Comparison of ENCODE assay signal across 12 cellular contexts in genomic region chr20:35263609-35264223, GRCh38. TPM values are rescaled to one million over a fixed set of nuclear protein-coding genes. Genes with fewer than 3 reads are reported as not detected.
A peak's percentile ranks its signal among the peaks of the same experiment; 100 is the strongest.
DNase-seq lines count a peak whose midpoint lies in the region; TF ChIP-seq lines count a peak whose summit lies in the region.
"Had no signal": no experiment of that assay in that cellular context is flagged by ENCODE, and none has a peak within 500 bp of the region (broad histone marks: within the 10 kb centered on the region; RNA-seq: fewer than 3 reads in every experiment).

No MANE protein-coding gene starts in this region.

- H3K18ac ChIP-seq in trophoblast cell (ENCODE audit: low read length): peak overlapping the region; percentile 69

- peaks cover 18% of the 10 kb centered on the region for H3K79me2 ChIP-seq in trophoblast cell (ENCODE audit: control insufficient read depth, insufficient read depth, low read length, poor library complexity)

- H2BK5ac ChIP-seq in trophoblast cell (ENCODE audit: low read depth, low read length, poor library complexity): peak overlapping the region; percentile 95

- H3K9me3 Mint-ChIP-seq in activated T-helper 2 cell treated with anti-CD3 and anti-CD28 coated beads, Interferon-gamma antibody, Interleukin-2, Interleukin-4, amounts not matched to agents 10 μg/mL and 5 μg/mL and 100 μg/mL, durations not matched to agents 14 hours and 24 hours and 36 hours: no peaks in the 10 kb centered on the region
- H3K9me3 Mint-ChIP-seq: naive thymus-derived CD4-positive, alpha-beta T cell had no signal

- in situ Hi-C loops in G401 (cut with HindIII; ENCODE audit: low sequenced_read_pairs): no loop called here

- no peaks in the 10 kb centered on the region for H3K27me3 Mint-ChIP-seq in activated T-helper 2 cell treated with anti-CD3 and anti-CD28 coated beads, Interferon-gamma antibody, Interleukin-2, Interleukin-4, amounts not matched to agents 10 μg/mL and 5 μg/mL and 100 μg/mL, durations not matched to agents 14 hours and 24 hours and 36 hours (ENCODE audit: low read depth)
- H3K27me3 Mint-ChIP-seq: naive thymus-derived CD4-positive, alpha-beta T cell had no signal

- no peak for TF ChIP-seq CTCF in Peyer's patch (IDR thresholded peaks at IDR 0.05)

- no peak overlapping the region for H3K4me3 Mint-ChIP-seq in activated T-helper 2 cell treated with anti-CD3 and anti-CD28 coated beads, Interferon-gamma antibody, Interleukin-2, Interleukin-4, amounts not matched to agents 10 μg/mL and 5 μg/mL and 100 μg/mL, durations not matched to agents 14 hours and 24 hours and 36 hours (ENCODE audit: low read depth)
- H3K4me3 Mint-ChIP-seq: naive thymus-derived CD4-positive, alpha-beta T cell had no signal

- no peaks in the 10 kb centered on the region for H3K9me3 ChIP-seq in SJCRH30 (replicated peaks)
- H3K9me3 ChIP-seq in iPS-15b (ENCODE audit: control insufficient read depth, insufficient read depth, low read length): no peaks in the 10 kb centered on the region
- no peaks in the 10 kb centered on the region for H3K9me3 ChIP-seq in trophoblast cell (ENCODE audit: insufficient read depth, low read depth, low read length)
- no peaks in the 10 kb centered on the region for H3K9me3 ChIP-seq in Peyer's patch
- H3K9me3 ChIP-seq: BLaER1, esophagus squamous epithelium had no signal

- H3K4me2 ChIP-seq in trophoblast cell (ENCODE audit: low read length): peak overlapping the region; percentile 30
- H3K4me2 ChIP-seq: BLaER1 had no signal

- H3K27me3 ChIP-seq in SJCRH30 (no peaks in the 10 kb centered on the region), iPS-15b (ENCODE audit: control insufficient read depth, insufficient read depth, low read length) (no peaks in the 10 kb centered on the region), trophoblast cell (ENCODE audit: insufficient read depth, low read length) (no peaks in the 10 kb centered on the region), Peyer's patch (no peaks in the 10 kb centered on the region)
- H3K27me3 ChIP-seq: BLaER1, esophagus squamous epithelium had no signal

- H3K9ac ChIP-seq in iPS-15b (ENCODE audit: low read depth, low read length) (peak overlapping the region; percentile 51), trophoblast cell (ENCODE audit: low read length) (peak overlapping the region; percentile 59)
- H3K9ac ChIP-seq: BLaER1 had no signal

- peak overlapping the region; percentile 56 for H3K4ac ChIP-seq in trophoblast cell (ENCODE audit: low read depth, low read length)

- peaks cover 50% of the 10 kb centered on the region for H3K79me1 ChIP-seq in trophoblast cell (ENCODE audit: low read length)

- no peak overlapping the region for H3K27ac Mint-ChIP-seq in activated T-helper 2 cell treated with anti-CD3 and anti-CD28 coated beads, Interferon-gamma antibody, Interleukin-2, Interleukin-4, amounts not matched to agents 10 μg/mL and 5 μg/mL and 100 μg/mL, durations not matched to agents 14 hours and 24 hours and 36 hours

- H2AK5ac ChIP-seq in trophoblast cell (ENCODE audit: low read length): peak overlapping the region; percentile 42

- no peak for TF ChIP-seq POLR2A in Peyer's patch (IDR thresholded peaks at IDR 0.05)

- peak overlapping the region; percentile 26 for H4K12ac ChIP-seq in trophoblast cell (ENCODE audit: low read depth, low read length)

- WGBS in trophoblast cell (ENCODE audit: extremely low coverage, insufficient coverage, insufficient read length): no CpG with 5 or more reads among the region's 15 CpGs

- H2AFZ ChIP-seq in trophoblast cell (ENCODE audit: insufficient read depth, low read length, poor library complexity): peak overlapping the region; percentile 5

- H3K4me1 Mint-ChIP-seq in activated T-helper 2 cell treated with anti-CD3 and anti-CD28 coated beads, Interferon-gamma antibody, Interleukin-2, Interleukin-4, amounts not matched to agents 10 μg/mL and 5 μg/mL and 100 μg/mL, durations not matched to agents 14 hours and 24 hours and 36 hours (ENCODE audit: low read depth): no peaks in the 10 kb centered on the region

- peak overlapping the region; percentile 98 for H4K91ac ChIP-seq in trophoblast cell (ENCODE audit: low read depth, low read length)

- H3K36me3 Mint-ChIP-seq in activated T-helper 2 cell treated with anti-CD3 and anti-CD28 coated beads, Interferon-gamma antibody, Interleukin-2, Interleukin-4, amounts not matched to agents 10 μg/mL and 5 μg/mL and 100 μg/mL, durations not matched to agents 14 hours and 24 hours and 36 hours (ENCODE audit: low read depth): peaks cover 11% of the 10 kb centered on the region

- H2BK12ac ChIP-seq in trophoblast cell (ENCODE audit: low read length): peak overlapping the region; percentile 84

- H3K27ac ChIP-seq in SJCRH30: peak overlapping the region; percentile 53; the same call in 1 of the 2 replicates
- peak overlapping the region; percentile 99 for H3K27ac ChIP-seq in trophoblast cell (ENCODE audit: low read depth, low read length)
- peak overlapping the region in 2 of 4 donors; percentile 44 to 63 for H3K27ac ChIP-seq in Peyer's patch
- H3K27ac ChIP-seq: BLaER1, esophagus squamous epithelium had no signal

- peak overlapping the region; percentile 7 for H3K23ac ChIP-seq in trophoblast cell (ENCODE audit: low read length)

- H3K4me1 ChIP-seq in SJCRH30 (peaks cover 12% of the 10 kb centered on the region), iPS-15b (ENCODE audit: control insufficient read depth, insufficient read depth, low read length) (peaks cover 24% of the 10 kb centered on the region), trophoblast cell (ENCODE audit: control insufficient read depth in 1 of 2, insufficient read depth in 2 of 2, low read length in 2 of 2) (peaks cover 47 to 54% of the 10 kb centered on the region in 2 experiments), Peyer's patch (peaks cover 0 to 17% (median 0%) of the 10 kb centered on the region in 4 donors)
- H3K4me1 ChIP-seq: BLaER1 had no signal

- peak overlapping the region; percentile 59 for H3K14ac ChIP-seq in trophoblast cell (ENCODE audit: low read length)

- peak; percentile 93 for DNase-seq in G401 (ENCODE audit: low spot score)
- no peak for DNase-seq in SJCRH30
- no peak for DNase-seq in trophoblast cell
- DNase-seq in germinal center (ENCODE audit: low spot score): no peak
- DNase-seq in Peyer's patch: no peak
- no peak for DNase-seq in KG1 (lab: John Stamatoyannopoulos, UW)
- no peak for DNase-seq in activated T-helper 2 cell treated with anti-CD3 and anti-CD28 coated beads, Interferon-gamma antibody, Interleukin-2, Interleukin-4, amounts not matched to agents 10 μg/mL and 5 μg/mL and 100 μg/mL, durations not matched to agents 14 hours and 24 hours and 36 hours (ENCODE audit: low spot score)
- DNase-seq: activated CD4-positive, alpha-beta T cell treated with anti-CD3 and anti-CD28 coated beads for 4 hours; esophagus squamous epithelium; naive thymus-derived CD4-positive, alpha-beta T cell had no signal

- no peak overlapping the region for H3K4me3 ChIP-seq in SJCRH30
- peak overlapping the region; percentile 0 for H3K4me3 ChIP-seq in iPS-15b (ENCODE audit: low read depth, low read length)
- H3K4me3 ChIP-seq in trophoblast cell (ENCODE audit: low read depth, low read length): no peak overlapping the region
- H3K4me3 ChIP-seq in Peyer's patch: no peak overlapping the region
- H3K4me3 ChIP-seq: BLaER1, esophagus squamous epithelium had no signal

- H3K36me3 ChIP-seq in SJCRH30 (no peaks in the 10 kb centered on the region), iPS-15b (ENCODE audit: control insufficient read depth, insufficient read depth, low read length) (peaks cover 12% of the 10 kb centered on the region), trophoblast cell (ENCODE audit: control insufficient read depth in 1 of 2, insufficient read depth in 2 of 2, low read length in 2 of 2) (peaks cover 0 to 2% of the 10 kb centered on the region in 2 experiments), Peyer's patch (peaks cover 0 to 31% (median 0%) of the 10 kb centered on the region in 3 donors)

- peak overlapping the region; percentile 90 for H4K8ac ChIP-seq in trophoblast cell (ENCODE audit: low read depth, low read length)

- intact Hi-C loops in activated T-helper 2 cell treated with anti-CD3 and anti-CD28 coated beads, Interferon-gamma antibody, Interleukin-2, Interleukin-4, amounts not matched to agents 10 μg/mL and 5 μg/mL and 100 μg/mL, durations not matched to agents 14 hours and 24 hours and 36 hours (cut with micrococcal nuclease): no loop called here

- H2BK120ac ChIP-seq in trophoblast cell (ENCODE audit: insufficient read depth, low read length, poor library complexity): peak overlapping the region; percentile 92

RNA-seq across cellular contexts. Expression of gene MMP24OS, which starts 14.2 kb away (rescaled TPM):
- total RNA-seq in G401 (2014; rRNA removed; shearing (Covaris generic)): 8.6 and 10.7 TPM in 2 replicates
- total RNA-seq in SJCRH30 (2014; rRNA removed; shearing (Covaris generic)): 19.6 and 20.4 TPM in 2 replicates
- 76.2 and 79.4 TPM in 2 replicates for polyA plus RNA-seq in trophoblast cell (2013)
- total RNA-seq in Peyer's patch: 10 to 100 TPM; 23.1 to 86.1 (median 58.6) TPM
- 31.4 and 33.0 TPM in 2 replicates for total RNA-seq in activated T-helper 2 cell treated with anti-CD3 and anti-CD28 coated beads, Interferon-gamma antibody, Interleukin-2, Interleukin-4, amounts not matched to agents 10 μg/mL and 5 μg/mL and 100 μg/mL, durations not matched to agents 14 hours and 24 hours and 36 hours

RNA-seq across cellular contexts. Expression of gene EIF6, which starts 20.9 kb away (rescaled TPM):
- total RNA-seq in G401 (2014; rRNA removed; shearing (Covaris generic)): 147 and 164 TPM in 2 replicates
- 142 and 157 TPM in 2 replicates for total RNA-seq in SJCRH30 (2014; rRNA removed; shearing (Covaris generic))
- polyA plus RNA-seq in trophoblast cell (2013): 91.0 and 92.3 TPM in 2 replicates
- 100 to 1,000 TPM in 3 of 4 donors, 10 to 100 TPM in 1; 77.6 to 196 (median 157) TPM for total RNA-seq in Peyer's patch
- total RNA-seq in activated T-helper 2 cell treated with anti-CD3 and anti-CD28 coated beads, Interferon-gamma antibody, Interleukin-2, Interleukin-4, amounts not matched to agents 10 μg/mL and 5 μg/mL and 100 μg/mL, durations not matched to agents 14 hours and 24 hours and 36 hours: 179 and 183 TPM in 2 replicates

RNA-seq across cellular contexts. Expression of gene FAM83C, which starts 28.5 kb away (rescaled TPM):
- not detected in 2 replicates for total RNA-seq in G401 (2014; rRNA removed; shearing (Covaris generic))
- 0.10 TPM in 1 of 2 replicates, not detected in the other for total RNA-seq in SJCRH30 (2014; rRNA removed; shearing (Covaris generic))
- 0.01 TPM in 2 replicates for polyA plus RNA-seq in trophoblast cell (2013)
- total RNA-seq in Peyer's patch: not detected
- not detected in 2 replicates for total RNA-seq in activated T-helper 2 cell treated with anti-CD3 and anti-CD28 coated beads, Interferon-gamma antibody, Interleukin-2, Interleukin-4, amounts not matched to agents 10 μg/mL and 5 μg/mL and 100 μg/mL, durations not matched to agents 14 hours and 24 hours and 36 hours
- total RNA-seq: naive thymus-derived CD4-positive, alpha-beta T cell had no signal
- polyA plus RNA-seq: naive thymus-derived CD4-positive, alpha-beta T cell had no signal

RNA-seq across cellular contexts. Expression of gene MMP24, which starts 37.2 kb away (rescaled TPM):
- 113 and 118 TPM in 2 replicates for total RNA-seq in G401 (2014; rRNA removed; shearing (Covaris generic))
- not detected in 2 replicates for total RNA-seq in SJCRH30 (2014; rRNA removed; shearing (Covaris generic))
- 1.1 and 1.2 TPM in 2 replicates for polyA plus RNA-seq in trophoblast cell (2013)
- total RNA-seq in Peyer's patch: 1 to 10 TPM in 2 of 4 donors, under 1 TPM in 1, not detected in 1; 0.70 to 2.7 (median 1.3) TPM
- not detected in 2 replicates for total RNA-seq in activated T-helper 2 cell treated with anti-CD3 and anti-CD28 coated beads, Interferon-gamma antibody, Interleukin-2, Interleukin-4, amounts not matched to agents 10 μg/mL and 5 μg/mL and 100 μg/mL, durations not matched to agents 14 hours and 24 hours and 36 hours
